ENCODE assay signal across 23 cellular contexts in genomic region chr3:56205406-56205805, GRCh38.
"Had no signal": no experiment of that assay in that cellular context is flagged by ENCODE, and none has a peak within 500 bp of the region (broad histone marks: within the 10 kb centered on the region; RNA-seq: fewer than 3 reads in every experiment).

No MANE protein-coding gene starts in this region.

- ATAC-seq: activated T-cell treated with anti-CD3 and anti-CD28 coated beads, Interleukin-2, amount 50 U/mL, for 72 hours; effector memory CD8-positive, alpha-beta T cell; gastrocnemius medialis; left colon; naive thymus-derived CD8-positive, alpha-beta T cell; right cardiac atrium had no signal

- H3K4me1 ChIP-seq: gastrocnemius medialis had no signal

- H3K27ac ChIP-seq: coronary artery, gastrocnemius medialis, parathyroid adenoma, VCaP had no signal

- H3K36me3 ChIP-seq: gastrocnemius medialis had no signal

- H3K4me3 ChIP-seq: coronary artery, gastrocnemius medialis had no signal

- H3K79me2 ChIP-seq: parathyroid adenoma had no signal

- DNase-seq: activated CD4-positive, alpha-beta T cell treated with anti-CD3 and anti-CD28 coated beads for 4 hours; activated CD4-positive, alpha-beta T cell treated with anti-CD3 and anti-CD28 coated beads, Interleukin-2, amount 50 U/mL, for 4 hours; activated naive CD4-positive, alpha-beta T cell treated with Interleukin-2 at 50 U/mL for 16 hours; activated T-cell treated with anti-CD3 and anti-CD28 coated beads for 4 hours; activated T-cell treated with anti-CD3 and anti-CD28 coated beads, Interleukin-2, amount 50 U/mL, for 72 hours; anterior cingulate cortex; effector memory CD8-positive, alpha-beta T cell; erythroblast; gastrocnemius medialis; hippocampal formation; immature natural killer cell; kidney; left colon; naive thymus-derived CD8-positive, alpha-beta T cell; nucleus accumbens; right cardiac atrium; stimulated activated CD4-positive, alpha-beta T cell treated with anti-CD3 and anti-CD28 coated beads, Interleukin-2, amount 100 ng/mL, for 48 hours; stimulated activated naive CD4-positive, alpha-beta T cell treated with Interleukin-2 at 50 U/mL for 16 hours; T-helper 9 cell; trophoblast cell had no signal

- H3K27me3 ChIP-seq: gastrocnemius medialis had no signal

- H3K9ac ChIP-seq: parathyroid adenoma had no signal

- H2AFZ ChIP-seq: parathyroid adenoma had no signal

- H3K9me3 ChIP-seq: gastrocnemius medialis had no signal
